In the genomic region with DNA sequence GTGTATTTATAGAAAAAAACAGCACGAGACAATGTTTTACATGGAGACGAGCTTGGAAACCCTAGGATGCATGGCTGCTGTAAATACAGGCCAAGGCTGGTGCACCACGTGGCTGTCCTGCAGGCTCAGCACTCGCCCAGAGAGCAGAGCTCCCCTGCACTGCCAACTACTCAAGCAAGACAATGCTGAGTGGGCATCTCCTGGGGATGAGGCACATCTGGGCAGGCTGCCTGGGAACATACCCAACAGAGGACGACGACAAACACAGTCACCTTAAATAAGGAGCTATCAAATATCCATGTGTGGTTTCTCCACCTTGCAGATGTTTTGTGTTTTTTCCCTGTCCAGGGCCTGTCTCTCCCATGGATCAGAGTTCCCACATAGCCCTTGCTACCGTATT, we compare ENCODE assay signal across 21 cellular contexts.
DNase-seq lines count a peak whose midpoint lies in the region; FAIRE-seq and TF ChIP-seq lines count a peak whose summit lies in the region.
"Had no signal": no experiment of that assay in that cellular context is flagged by ENCODE, and none has a peak within 500 bp of the region (broad histone marks: within the 10 kb centered on the region; RNA-seq: fewer than 3 reads in every experiment).

No MANE protein-coding gene starts in this region.

- peak; percentile 68 for DNase-seq in COLO668 (lab: John Stamatoyannopoulos, UW; ENCODE audit: unreplicated experiment)
- DNase-seq in NCI-H187 treated with DMSO at 0.1 percent for 48 hours (lab: John Stamatoyannopoulos, UW): peak; percentile 51
- peak; percentile 61 for DNase-seq in NCI-H510A (lab: John Stamatoyannopoulos, UW)
- peak; percentile 76 for DNase-seq in kidney tubule cell (ENCODE audit: low spot score)
- DNase-seq in NOMO-1 treated with DMSO at 0.1 percent for 48 hours (lab: John Stamatoyannopoulos, UW; ENCODE audit: unreplicated experiment): no peak
- no peak for DNase-seq in D721Med (ENCODE audit: insufficient read length, low spot score)
- DNase-seq in SKM-1 treated with dmso at 0.1 percent for 144 hours (lab: John Stamatoyannopoulos, UW; ENCODE audit: unreplicated experiment): no peak
- no peak for DNase-seq in activated CD4-positive, alpha-beta T cell treated with anti-CD3 and anti-CD28 coated beads for 4 hours
- DNase-seq: activated CD4-positive, CD25-positive, alpha-beta regulatory T cell treated with anti-CD3 and anti-CD28 coated beads, Interleukin-2, amount 50 U/mL, for 72 hours; activated naive CD4-positive, alpha-beta T cell treated with Interleukin-2 at 50 U/mL for 16 hours; activated T-cell treated with anti-CD3 and anti-CD28 coated beads, Interleukin-2, amount 50 U/mL, for 4 hours; glutamatergic neuron; HCEC 1CT; naive thymus-derived CD8-positive, alpha-beta T cell; NCI-H1436 treated with DMSO at 0.1 percent for 48 hours; NCI-H526; ovary; stimulated activated CD8-positive, alpha-beta memory T cell treated with anti-CD3 and anti-CD28 coated beads, Interleukin-4, amount 100 ng/mL, for 48 hours; SW 1271; upper lobe of right lung had no signal

- no peak for TF ChIP-seq CTCF in D721Med (IDR thresholded peaks at IDR 0.05; ENCODE audit: insufficient read depth, missing control alignments)

- FAIRE-seq in D721Med (lab: Jason Lieb, UNC): no peak
- FAIRE-seq: endometrium had no signal

Comparison
In these comparisons a context has a peak if more than half of its experiments do, and no peak if none do; other contexts are left out.
1. DNase-seq: peak in COLO668 (single experiment), NCI-H187 treated with DMSO at 0.1 percent for 48 hours (single experiment), NCI-H510A (single experiment) and kidney tubule cell (single experiment); none in NOMO-1 treated with DMSO at 0.1 percent for 48 hours (single experiment), D721Med (single experiment), SKM-1 treated with dmso at 0.1 percent for 144 hours (single experiment) and activated CD4-positive, alpha-beta T cell treated with anti-CD3 and anti-CD28 coated beads for 4 hours (0 of 2).